In genomic region chr14:90409209-90409730, GRCh38 we compare ENCODE assay signal across 9 cellular contexts. TPM values are rescaled to one million over a fixed set of nuclear protein-coding genes. Genes with fewer than 3 reads are reported as not detected.
A peak's percentile ranks its signal among the peaks of the same experiment; 100 is the strongest.
DNase-seq lines count a peak whose midpoint lies in the region; ATAC-seq, FAIRE-seq and TF ChIP-seq lines count a peak whose summit lies in the region.
"Had no signal": no experiment of that assay in that cellular context is flagged by ENCODE, and none has a peak within 500 bp of the region (broad histone marks: within the 10 kb centered on the region; RNA-seq: fewer than 3 reads in every experiment).

No MANE protein-coding gene starts in this region.

- H3K4me3 ChIP-seq in MG63 (no peak overlapping the region), endothelial cell of umbilical vein (replicated peaks in 1 of 3; ENCODE audit: insufficient read depth in 1 of 3, low read depth in 1 of 3, low read length in 3 of 3) (no peak overlapping the region)

- no peaks in the 10 kb centered on the region for H4K20me1 ChIP-seq in endothelial cell of umbilical vein (replicated peaks; ENCODE audit: control insufficient read depth, extremely low read depth, insufficient read depth, low read length)

- intact Hi-C loops in endothelial cell of umbilical vein (cut with micrococcal nuclease) = loop anchor here (1.0 to 5.0 kb wide), 7 partner anchors 10 to 443 kb away; no protein-coding TSS in a partner anchor

- peaks cover 37% of the 10 kb centered on the region for H3K4me1 ChIP-seq in endothelial cell of umbilical vein (ENCODE audit: control insufficient read depth, extremely low read depth, insufficient read depth, low read length)

- no TSS peak for BruUV-seq in endothelial cell of umbilical vein (replicated peaks; lab: Mats Ljungman, UMichigan)

- dilution Hi-C loops in endothelial cell of umbilical vein (cut with MboI; ENCODE audit: extremely low pct_ligation_motif_present, low sequenced_read_pairs) = no loop called here

- ATAC-seq in GM18511 (IDR thresholded peaks at IDR 0.05; ENCODE audit: unreplicated experiment) = no peak
- no peak for ATAC-seq in HG02840 (IDR thresholded peaks at IDR 0.05; ENCODE audit: low FRiP score, unreplicated experiment)

- TF ChIP-seq CTCF in endothelial cell of umbilical vein (IDR thresholded peaks at IDR 0.05; ENCODE audit: extremely low read depth in 1 of 2, insufficient read depth in 1 of 2, low read depth in 1 of 2, low read length in 2 of 2) = no peak

- no peaks in the 10 kb centered on the region for H3K9me1 ChIP-seq in endothelial cell of umbilical vein (replicated peaks; ENCODE audit: control insufficient read depth, extremely low read depth, insufficient read depth, low read length)

- H3K9me3 ChIP-seq in MG63 (no peaks in the 10 kb centered on the region), endothelial cell of umbilical vein (replicated peaks; ENCODE audit: control insufficient read depth, insufficient read depth, low read length) (no peaks in the 10 kb centered on the region)

- peak; percentile 78 for DNase-seq in AG08396 (ENCODE audit: low spot score)
- peak; percentile 90 for DNase-seq in MG63
- DNase-seq in endothelial cell of umbilical vein (ENCODE audit: low read depth, low spot score) = peak; percentile 99
- DNase-seq in myocyte (ENCODE audit: low read depth) = peak; percentile 86
- no peak for DNase-seq in SIG-M5 treated with dmso at 0.1 percent for 504 hours (lab: John Stamatoyannopoulos, UW; ENCODE audit: unreplicated experiment)
- no peak for DNase-seq in NCI-H1436 (lab: John Stamatoyannopoulos, UW)

- CTCF ChIA-PET in endothelial cell of umbilical vein (lab: Charles Lee) = interaction anchor here (0.9 to 3.7 kb wide), 12 partner anchors 8 to 764 kb away, joined by 3 to 37 read pairs (median 4); no protein-coding TSS in a partner anchor

- peak overlapping the region; percentile 68 for H3K9ac ChIP-seq in endothelial cell of umbilical vein (replicated peaks; ENCODE audit: extremely low read depth, insufficient read depth, low read length)

- peak; percentile 98 for FAIRE-seq in endothelial cell of umbilical vein (lab: Jason Lieb, UNC)
- FAIRE-seq: GM18507 had no signal

- peak; percentile 61 for TF ChIP-seq POLR2A in endothelial cell of umbilical vein (IDR thresholded peaks at IDR 0.05; ENCODE audit: low read depth, low read length)

- no peaks in the 10 kb centered on the region for H3K79me2 ChIP-seq in endothelial cell of umbilical vein (ENCODE audit: control insufficient read depth, insufficient read depth, low read length)

- peak overlapping the region; percentile 92 for H3K27ac ChIP-seq in endothelial cell of umbilical vein (ENCODE audit: insufficient read depth, low read depth, low read length)

- peaks cover 10% of the 10 kb centered on the region for H3K36me3 ChIP-seq in MG63
- H3K36me3 ChIP-seq in endothelial cell of umbilical vein (ENCODE audit: control insufficient read depth in 2 of 2, extremely low read depth in 1 of 2, insufficient read depth in 2 of 2, low read length in 2 of 2) = peaks cover 8 to 18% of the 10 kb centered on the region in 2 experiments

- no peak overlapping the region for H2AFZ ChIP-seq in endothelial cell of umbilical vein (ENCODE audit: low read depth, low read length)

- POLR2A ChIA-PET in endothelial cell of umbilical vein (lab: Charles Lee) = interaction anchor here (0.6 to 3.7 kb wide), 6 partner anchors 9 to 764 kb away, joined by 3 to 37 read pairs (median 5); partner anchors contain the start of gene CALM1

- peak overlapping the region; percentile 31 for H3K4me2 ChIP-seq in endothelial cell of umbilical vein (ENCODE audit: insufficient read depth, low read length)

- H3K27me3 ChIP-seq in MG63 = no peaks in the 10 kb centered on the region
- H3K27me3 ChIP-seq in endothelial cell of umbilical vein (ENCODE audit: control insufficient read depth in 2 of 2, insufficient read depth in 2 of 2, low read length in 2 of 2) = no peaks in the 10 kb centered on the region

TF ChIP-seq in endothelial cell of umbilical vein, 7 proteins besides CTCF, POLR2A, EP300 and RAD21:
- TF ChIP-seq JUN (IDR thresholded peaks at IDR 0.05; ENCODE audit: borderline replicate concordance, insufficient read depth, insufficient read length, low read depth) = peak; percentile 95
- TF ChIP-seq GATA2 (IDR thresholded peaks at IDR 0.05; ENCODE audit: insufficient read depth, insufficient read length, low read depth, low read length) = peak; percentile 16
- TF ChIP-seq FOS (IDR thresholded peaks at IDR 0.05; ENCODE audit: borderline replicate concordance, insufficient read depth, low read length) = peak; percentile 94
- TF ChIP-seq EZH2 (IDR thresholded peaks at IDR 0.05; ENCODE audit: borderline replicate concordance, low read depth, low read length, severe bottlenecking) = no peak
- peak; percentile 87 for TF ChIP-seq POLR2AphosphoS5 (IDR thresholded peaks at IDR 0.05; ENCODE audit: insufficient read depth, low read depth, low read length)

RNA-seq across cellular contexts. Expression of gene CALM1, which starts 12.4 kb away (rescaled TPM):
- total RNA-seq in MG63 (2014; rRNA removed; shearing (Covaris generic); ENCODE audit: low replicate concordance) = 122 and 307 TPM in 2 replicates
- total RNA-seq in endothelial cell of umbilical vein = 731 and 743 TPM in 2 replicates
- 476 and 529 TPM in 2 replicates for polyA plus RNA-seq in endothelial cell of umbilical vein
- polyA plus RNA-seq in endothelial cell of umbilical vein (2011; cell fraction: cytosol; rRNA removed) = 479 and 499 TPM in 2 replicates
- 256 and 319 TPM in 2 replicates for polyA plus RNA-seq in endothelial cell of umbilical vein (2011; cell fraction: nucleus; rRNA removed)
- 434 and 637 TPM in 2 replicates for polyA plus RNA-seq in endothelial cell of umbilical vein (2012)
- 422 and 653 TPM in 2 replicates for polyA minus RNA-seq in endothelial cell of umbilical vein
- polyA minus RNA-seq in endothelial cell of umbilical vein (2011; cell fraction: cytosol; rRNA and poly(A)+ RNA removed) = 238 TPM
- 185 and 221 TPM in 2 replicates for polyA minus RNA-seq in endothelial cell of umbilical vein (2011; cell fraction: nucleus; rRNA and poly(A)+ RNA removed)
- total RNA-seq in myocyte = 694 and 961 TPM in 2 replicates
- polyA plus RNA-seq in myocyte (2012) = 302 TPM

Comparison
In these comparisons a context has a peak if more than half of its experiments do, and no peak if none do; other contexts are left out.
1. DNase-seq: peak in AG08396 (single experiment), MG63 (single experiment), endothelial cell of umbilical vein (single experiment) and myocyte (single experiment); none in SIG-M5 treated with dmso at 0.1 percent for 504 hours (single experiment) and NCI-H1436 (single experiment).